In genomic region chr15:84883916-84884781, GRCh38 we compare ENCODE assay signal across 25 cellular contexts. TPM values are rescaled to one million over a fixed set of nuclear protein-coding genes. Genes with fewer than 3 reads are reported as not detected.
DNase-seq lines count a peak whose midpoint lies in the region; ATAC-seq and TF ChIP-seq lines count a peak whose summit lies in the region.
"Had no signal": no experiment of that assay in that cellular context is flagged by ENCODE, and none has a peak within 500 bp of the region (broad histone marks: within the 10 kb centered on the region; RNA-seq: fewer than 3 reads in every experiment).

TSS of gene SLC28A1 (plus strand) at chr15:84884662. CDS start at chr15:84887761, 3,099 bp downstream.

- H3K27ac ChIP-seq in coronary artery (peak within 1 kb of the TSS; percentile 25 to 50), liver (ENCODE audit: low read depth in 1 of 2, low read length in 2 of 2) (peak within 1 kb of the TSS; percentile 93 to 99), thoracic aorta (peak within 1 kb of the TSS; percentile 72 to 83)
- H3K27ac ChIP-seq: SJCRH30 had no signal

- H3K9me3 ChIP-seq in liver (ENCODE audit: control insufficient read depth in 4 of 4, low read length in 3 of 4) (no peaks in the 10 kb centered on the region), thoracic aorta (no peaks in the 10 kb centered on the region)
- H3K9me3 ChIP-seq: HAP-1, SJCRH30 had no signal

- peak; percentile 64 to 70 for TF ChIP-seq RAD21 in liver (IDR thresholded peaks at IDR 0.05)

- H3K4me1 ChIP-seq in liver (ENCODE audit: control insufficient read depth in 4 of 4, insufficient read depth in 4 of 4, low read length in 3 of 4) (peaks cover 5 to 33% (median 12%) of the 10 kb centered on the region in 4 donors), thoracic aorta (ENCODE audit: control insufficient read depth in 1 of 2, low read depth in 2 of 2) (peaks cover 3 to 63% of the 10 kb centered on the region in 2 donors)
- H3K4me1 ChIP-seq: HAP-1, SJCRH30 had no signal

- ATAC-seq in thoracic aorta (ENCODE audit: insufficient number of reproducible peaks, low FRiP score, low read depth) = no peak

- H3K27me3 ChIP-seq in liver (ENCODE audit: control insufficient read depth in 4 of 4, insufficient read depth in 4 of 4, low read length in 3 of 4) (no peaks in the 10 kb centered on the region), thoracic aorta (replicated peaks; ENCODE audit: insufficient read depth) (no peaks in the 10 kb centered on the region)
- H3K27me3 ChIP-seq: SJCRH30 had no signal

- peak within 1 kb of the TSS; percentile 72 to 99 for H3K9ac ChIP-seq in liver (ENCODE audit: low read depth in 1 of 2, low read length in 2 of 2)

- DNase-seq in NCI-H2107 treated with DMSO at 0.1 percent for 48 hours (lab: John Stamatoyannopoulos, UW; ENCODE audit: unreplicated experiment) (peak; percentile 0), NCI-H2107 (lab: John Stamatoyannopoulos, UW) (no peak), coronary artery (ENCODE audit: low spot score) (peak; percentile 64), thoracic aorta (ENCODE audit: low spot score) (no peak), SHP77 (lab: John Stamatoyannopoulos, UW) (no peak), SIG-M5 treated with dmso at 0.1 percent for 504 hours (lab: John Stamatoyannopoulos, UW; ENCODE audit: unreplicated experiment) (no peak)
- DNase-seq in effector CD4-positive, alpha-beta T cell = no peak
- DNase-seq: 8988T; activated effector memory CD4-positive, alpha-beta T cell treated with Interleukin-2 at 50 U/mL for 16 hours; AML-193; dermis blood vessel endothelial cell; islet precursor cell; mesendoderm; NCI-H1417; nephron progenitor cell; OCI-M1; SJCRH30; stimulated activated CD4-positive, alpha-beta T cell treated with anti-CD3 and anti-CD28 coated beads, Interleukin-4, amount 100 ng/mL, for 4 hours; T-helper 1 cell had no signal

- 55% methylated on average over 11 of the region's 11 CpGs for WGBS in liver

- TF ChIP-seq CTCF in coronary artery (IDR thresholded peaks at IDR 0.05) (no peak), liver (IDR thresholded peaks at IDR 0.05; ENCODE audit: low read depth, low read length, missing input control) (no peak), thoracic aorta (IDR thresholded peaks at IDR 0.05) (no peak)

- no peak within 1 kb of the TSS for H3K4me3 ChIP-seq in coronary artery
- H3K4me3 ChIP-seq in liver (ENCODE audit: low read depth in 1 of 3, low read length in 3 of 3) = peak within 1 kb of the TSS; percentile 39 to 80 (median 74)
- H3K4me3 ChIP-seq in thoracic aorta = no peak within 1 kb of the TSS
- H3K4me3 ChIP-seq: HAP-1, SJCRH30 had no signal

- peaks cover 0 to 5% (median under 1%) of the 10 kb centered on the region in 4 donors for H3K36me3 ChIP-seq in liver (ENCODE audit: control insufficient read depth in 4 of 4, insufficient read depth in 3 of 4, low read depth in 1 of 4, low read length in 3 of 4)
- no peaks in the 10 kb centered on the region for H3K36me3 ChIP-seq in thoracic aorta
- H3K36me3 ChIP-seq: HAP-1, SJCRH30 had no signal

TF ChIP-seq in liver, 16 proteins besides CTCF, POLR2A, EP300 and RAD21:
- TF ChIP-seq FOXA1 (IDR thresholded peaks at IDR 0.05) = peak; percentile 70
- TF ChIP-seq GABPA (IDR thresholded peaks at IDR 0.05 in 1 of 2, conservative IDR thresholded peaks at IDR 0.05 in 1 of 2) = no peak
- TF ChIP-seq, protein P1, sequence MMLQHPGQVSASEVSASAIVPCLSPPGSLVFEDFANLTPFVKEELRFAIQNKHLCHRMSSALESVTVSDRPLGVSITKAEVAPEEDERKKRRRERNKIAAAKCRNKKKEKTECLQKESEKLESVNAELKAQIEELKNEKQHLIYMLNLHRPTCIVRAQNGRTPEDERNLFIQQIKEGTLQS (IDR thresholded peaks at IDR 0.05) = no peak
- TF ChIP-seq YY1 (IDR thresholded peaks at IDR 0.05) = peak; percentile 80
- TF ChIP-seq FOXA2 (IDR thresholded peaks at IDR 0.05) = peak; percentile 59
- TF ChIP-seq EGR1 (IDR thresholded peaks at IDR 0.05; ENCODE audit: low read depth in 2 of 2) = peak in 1 of 2 donors; percentile 81
- TF ChIP-seq HNF4G (IDR thresholded peaks at IDR 0.05) = peak; percentile 98
- peak; percentile 59 for TF ChIP-seq ZBTB33 (IDR thresholded peaks at IDR 0.05)
- TF ChIP-seq TAF1 (conservative IDR thresholded peaks at IDR 0.05) = peak; percentile 95
- peak; percentile 89 to 95 for TF ChIP-seq RXRA (IDR thresholded peaks at IDR 0.05)
- TF ChIP-seq, protein P2, sequence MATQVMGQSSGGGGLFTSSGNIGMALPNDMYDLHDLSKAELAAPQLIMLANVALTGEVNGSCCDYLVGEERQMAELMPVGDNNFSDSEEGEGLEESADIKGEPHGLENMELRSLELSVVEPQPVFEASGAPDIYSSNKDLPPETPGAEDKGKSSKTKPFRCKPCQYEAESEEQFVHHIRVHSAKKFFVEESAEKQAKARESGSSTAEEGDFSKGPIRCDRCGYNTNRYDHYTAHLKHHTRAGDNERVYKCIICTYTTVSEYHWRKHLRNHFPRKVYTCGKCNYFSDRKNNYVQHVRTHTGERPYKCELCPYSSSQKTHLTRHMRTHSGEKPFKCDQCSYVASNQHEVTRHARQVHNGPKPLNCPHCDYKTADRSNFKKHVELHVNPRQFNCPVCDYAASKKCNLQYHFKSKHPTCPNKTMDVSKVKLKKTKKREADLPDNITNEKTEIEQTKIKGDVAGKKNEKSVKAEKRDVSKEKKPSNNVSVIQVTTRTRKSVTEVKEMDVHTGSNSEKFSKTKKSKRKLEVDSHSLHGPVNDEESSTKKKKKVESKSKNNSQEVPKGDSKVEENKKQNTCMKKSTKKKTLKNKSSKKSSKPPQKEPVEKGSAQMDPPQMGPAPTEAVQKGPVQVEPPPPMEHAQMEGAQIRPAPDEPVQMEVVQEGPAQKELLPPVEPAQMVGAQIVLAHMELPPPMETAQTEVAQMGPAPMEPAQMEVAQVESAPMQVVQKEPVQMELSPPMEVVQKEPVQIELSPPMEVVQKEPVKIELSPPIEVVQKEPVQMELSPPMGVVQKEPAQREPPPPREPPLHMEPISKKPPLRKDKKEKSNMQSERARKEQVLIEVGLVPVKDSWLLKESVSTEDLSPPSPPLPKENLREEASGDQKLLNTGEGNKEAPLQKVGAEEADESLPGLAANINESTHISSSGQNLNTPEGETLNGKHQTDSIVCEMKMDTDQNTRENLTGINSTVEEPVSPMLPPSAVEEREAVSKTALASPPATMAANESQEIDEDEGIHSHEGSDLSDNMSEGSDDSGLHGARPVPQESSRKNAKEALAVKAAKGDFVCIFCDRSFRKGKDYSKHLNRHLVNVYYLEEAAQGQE (IDR thresholded peaks at IDR 0.05) = peak; percentile 95
- TF ChIP-seq MAX (IDR thresholded peaks at IDR 0.05) = peak; percentile 95
- peak; percentile 29 for TF ChIP-seq NR2F2 (IDR thresholded peaks at IDR 0.05)
- peak; percentile 99 for TF ChIP-seq SP1 (IDR thresholded peaks at IDR 0.05)
- TF ChIP-seq JUND (IDR thresholded peaks at IDR 0.05) = peak; percentile 66 to 88
- TF ChIP-seq HNF4A (conservative IDR thresholded peaks at IDR 0.05) = peak; percentile 100

RNA-seq across cellular contexts. Expression of gene SLC28A1, which starts in this region (rescaled TPM):
- 10 to 100 TPM in 1 of 2 donors, under 1 TPM in 1; 0.09 to 39.7 TPM for total RNA-seq in liver
- 10 to 100 TPM; 14.8 to 21.9 TPM for polyA plus RNA-seq in liver
- 1 to 10 TPM in 1 of 2 donors, under 1 TPM in 1; 0.41 to 1.6 TPM for total RNA-seq in thoracic aorta
- total RNA-seq: bronchial epithelial cell, Daoy, dermis blood vessel endothelial cell, fibroblast of villous mesenchyme, SJCRH30, ureter had no signal

Comparison
In these comparisons a context has a peak if more than half of its experiments do, and no peak if none do; other contexts are left out.
1. DNase-seq: peak in NCI-H2107 treated with DMSO at 0.1 percent for 48 hours (single experiment) and coronary artery (single experiment); none in NCI-H2107 (single experiment), thoracic aorta (single experiment), SHP77 (0 of 2), effector CD4-positive, alpha-beta T cell (single experiment) and SIG-M5 treated with dmso at 0.1 percent for 504 hours (single experiment).
2. H3K27ac ChIP-seq: peak in every context shown above with its lines; median percentile 96 in liver; 78 in thoracic aorta; 38 in coronary artery.
3. H3K4me3 ChIP-seq: peak in liver (3 of 3); none in coronary artery (single experiment) and thoracic aorta (single experiment).